8 cellular contexts compared by ENCODE assay signal in the genomic region with DNA sequence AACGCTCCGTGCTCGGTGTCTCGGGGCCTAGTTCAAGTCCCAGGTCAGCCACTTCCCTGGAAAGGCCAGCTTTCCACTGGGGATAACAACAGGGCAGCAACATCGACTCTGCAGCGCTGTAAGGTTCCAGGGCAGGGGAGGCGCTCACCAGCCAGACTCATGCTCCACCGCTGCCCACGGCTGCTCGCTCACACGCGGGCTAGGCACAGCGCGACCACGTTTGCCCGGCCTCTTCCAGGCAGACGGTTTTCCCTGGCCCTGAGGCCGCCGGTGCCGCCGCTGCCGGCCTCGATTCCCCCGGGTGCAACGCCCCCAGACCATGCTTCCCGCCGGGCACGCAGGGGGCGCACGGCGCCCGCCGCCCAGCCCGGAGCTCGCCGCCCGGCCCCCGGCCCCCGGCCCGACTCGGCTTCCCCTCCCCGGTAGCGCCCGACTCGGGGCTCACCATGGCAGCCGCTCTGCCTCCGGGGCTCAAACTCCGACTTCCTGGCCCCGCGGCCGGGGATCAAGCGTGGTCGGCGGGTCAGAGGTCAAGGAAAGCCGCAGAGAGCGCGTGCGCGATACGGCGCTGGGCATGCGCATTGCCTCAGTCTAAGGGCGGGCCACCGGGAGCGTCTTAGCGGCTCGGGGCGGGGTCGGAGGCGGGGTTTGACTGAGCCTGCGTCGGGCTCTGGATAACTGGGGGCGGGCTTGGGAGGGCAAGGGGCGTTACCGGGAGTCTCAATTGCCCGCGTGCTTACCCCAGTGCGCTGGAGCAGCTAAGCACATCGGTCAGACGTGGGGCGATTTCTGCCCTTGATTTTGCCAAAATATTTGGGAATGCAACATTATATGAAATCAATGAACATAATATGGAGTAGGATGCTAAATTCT. TPM values are rescaled to one million over a fixed set of nuclear protein-coding genes. Genes with fewer than 3 reads are reported as not detected.
DNase-seq lines count a peak whose midpoint lies in the region; ATAC-seq and TF ChIP-seq lines count a peak whose summit lies in the region.

TSS of gene PAM16 (minus strand) at position 535 of the 873 bp plus-strand sequence. CDS start at position 448, 87 bp downstream.

- peak; percentile 90 to 96 (median 92) for ATAC-seq in natural killer cell

- intact Hi-C loops in natural killer cell (cut with micrococcal nuclease): no loop called here

- TF ChIP-seq CTCF in LNCaP clone FGC (IDR thresholded peaks at IDR 0.05; ENCODE audit: control insufficient read depth, extremely low read depth, insufficient read depth) (peak; percentile 10; the same call in 1 of the 2 replicates), natural killer cell (IDR thresholded peaks at IDR 0.05) (peak; percentile 11)

- no peaks in the 10 kb centered on the region for H3K36me3 Mint-ChIP-seq in natural killer cell

- no peaks in the 10 kb centered on the region for H3K9me3 Mint-ChIP-seq in natural killer cell

- peak; percentile 94 for DNase-seq in EH (ENCODE audit: low read depth)
- DNase-seq in H4 (ENCODE audit: low spot score): peak; percentile 85
- DNase-seq in LNCaP clone FGC (ENCODE audit: low read depth): peak; percentile 72
- DNase-seq in RPMI8226: peak; percentile 99
- DNase-seq in activated T-helper 1 cell treated with anti-CD3 and anti-CD28 coated beads, Interleukin-2, amount 50 U/mL, for 16 hours (ENCODE audit: low read depth in 1 of 2, low spot score in 1 of 2): peak; percentile 97 to 98
- peak; percentile 90 for DNase-seq in fibroblast of peridontal ligament (ENCODE audit: extremely low read depth)
- peak; percentile 98 for DNase-seq in natural killer cell
- peak; percentile 96 for DNase-seq in stimulated activated naive CD4-positive, alpha-beta T cell treated with Interleukin-2 at 50 U/mL for 16 hours (lab: John Stamatoyannopoulos, UW)

- peaks cover 10 to 23% of the 10 kb centered on the region in 2 donors for H3K4me1 Mint-ChIP-seq in natural killer cell

- H3K4me3 ChIP-seq in LNCaP clone FGC (ENCODE audit: low read depth, low read length): peak within 1 kb of the TSS; percentile 82

- H3K4me3 Mint-ChIP-seq in natural killer cell: peak within 1 kb of the TSS; percentile 95

- no peaks in the 10 kb centered on the region for H3K27me3 Mint-ChIP-seq in natural killer cell (ENCODE audit: low read depth in 2 of 2)

- H3K27ac Mint-ChIP-seq in natural killer cell: peak within 1 kb of the TSS; percentile 86 to 89

RNA-seq across cellular contexts. Expression of gene PAM16, which starts in this region (rescaled TPM):
- 32.1 and 46.7 TPM in 2 replicates for total RNA-seq in H4 (2014; rRNA removed; shearing (Covaris generic))
- total RNA-seq in natural killer cell: 10 to 100 TPM; 29.4 to 42.7 (median 39.0) TPM

Comparison
In these comparisons a context has a peak if more than half of its experiments do, and no peak if none do; other contexts are left out.
1. Peak in every context shown above with its lines: DNase-seq, ATAC-seq and H3K4me3 ChIP-seq.